ENCODE assay signal across 8 cellular contexts in the genomic region with DNA sequence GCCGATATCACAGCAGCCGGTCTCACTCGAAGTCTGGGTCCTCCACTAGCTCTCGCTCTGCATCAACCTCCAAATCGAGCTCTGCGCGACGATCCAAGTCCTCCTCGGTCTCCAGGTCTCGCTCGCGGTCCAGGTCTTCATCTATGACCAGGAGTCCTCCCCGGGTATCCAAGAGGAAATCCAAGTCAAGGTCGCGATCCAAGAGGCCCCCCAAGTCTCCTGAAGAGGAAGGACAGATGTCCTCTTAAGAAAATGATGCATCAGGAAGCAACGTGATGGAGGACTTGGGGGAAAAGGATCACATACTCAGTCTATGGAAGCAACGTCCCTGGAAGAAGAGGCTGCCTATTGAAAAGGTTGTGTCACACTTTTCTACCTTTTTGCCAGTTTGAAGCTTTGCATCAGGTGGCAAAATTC. TPM values are rescaled to one million over a fixed set of nuclear protein-coding genes. Genes with fewer than 3 reads are reported as not detected.
A peak's percentile ranks its signal among the peaks of the same experiment; 100 is the strongest.
DNase-seq lines count a peak whose midpoint lies in the region; ATAC-seq and TF ChIP-seq lines count a peak whose summit lies in the region.

No MANE protein-coding gene starts in this region.

- no peak for TF ChIP-seq CTCF in endothelial cell (IDR thresholded peaks at IDR 0.05; ENCODE audit: unreplicated experiment)

- peaks cover 4% of the 10 kb centered on the region for H3K27me3 Mint-ChIP-seq in endothelial cell (ENCODE audit: unreplicated experiment)
- no peaks in the 10 kb centered on the region for H3K27me3 Mint-ChIP-seq in naive thymus-derived CD8-positive, alpha-beta T cell

- peak overlapping the region; percentile 91 for H3K27ac Mint-ChIP-seq in endothelial cell (ENCODE audit: unreplicated experiment)
- H3K27ac Mint-ChIP-seq in naive thymus-derived CD8-positive, alpha-beta T cell: peak overlapping the region; percentile 97 to 100 (median 99)

- peaks cover 13% of the 10 kb centered on the region for H3K4me1 Mint-ChIP-seq in endothelial cell (ENCODE audit: unreplicated experiment)
- H3K4me1 Mint-ChIP-seq in naive thymus-derived CD8-positive, alpha-beta T cell: peaks cover 11 to 36% (median 33%) of the 10 kb centered on the region in 4 donors

- DNase-seq in activated gamma-delta T cell treated with Interleukin-2 at 50 U/mL for 16 hours: peak; percentile 32
- no peak for DNase-seq in activated gamma-delta T cell (lab: John Stamatoyannopoulos, UW)
- DNase-seq in SKM-1 treated with dmso at 0.1 percent for 144 hours (lab: John Stamatoyannopoulos, UW; ENCODE audit: unreplicated experiment): peak; percentile 24
- no peak for DNase-seq in endothelial cell (ENCODE audit: low spot score)
- peak in 3 of 10 donors; percentile 36 to 59 (median 55) for DNase-seq in naive thymus-derived CD8-positive, alpha-beta T cell
- no peak for DNase-seq in AG08396 (ENCODE audit: low spot score)
- DNase-seq in NCI-H69 (lab: John Stamatoyannopoulos, UW): no peak
- DNase-seq in islet precursor cell: no peak

- ATAC-seq in naive thymus-derived CD8-positive, alpha-beta T cell: peak in 1 of 2 donors; percentile 1

- H3K9me3 Mint-ChIP-seq in endothelial cell (ENCODE audit: unreplicated experiment): no peaks in the 10 kb centered on the region
- H3K9me3 Mint-ChIP-seq in naive thymus-derived CD8-positive, alpha-beta T cell: no peaks in the 10 kb centered on the region

- H3K4me3 Mint-ChIP-seq in endothelial cell (ENCODE audit: unreplicated experiment): peak overlapping the region; percentile 99
- peak overlapping the region; percentile 94 to 100 (median 98) for H3K4me3 Mint-ChIP-seq in naive thymus-derived CD8-positive, alpha-beta T cell

- POLR2A ChIA-PET in naive thymus-derived CD8-positive, alpha-beta T cell (lab: Charles Lee): interaction anchor here (0.6 to 5.4 kb wide), 26 partner anchors 8 to 1326 kb away, joined by 3 to 180 read pairs (median 4); a partner anchor contains a TSS

- H3K36me3 Mint-ChIP-seq in endothelial cell (ENCODE audit: low read depth, unreplicated experiment): no peaks in the 10 kb centered on the region
- H3K36me3 Mint-ChIP-seq in naive thymus-derived CD8-positive, alpha-beta T cell: peaks cover 2 to 18% (median 3%) of the 10 kb centered on the region in 3 donors

RNA-seq across cellular contexts. Expression of a gene that starts 1.1 kb away (rescaled TPM):
- 25.2 TPM for total RNA-seq in endothelial cell (ENCODE audit: unreplicated experiment)
- 100 to 1,000 TPM; 124 to 125 TPM for total RNA-seq in naive thymus-derived CD8-positive, alpha-beta T cell
- polyA plus RNA-seq in naive thymus-derived CD8-positive, alpha-beta T cell: 100 to 1,000 TPM in 2 of 3 donors, 10 to 100 TPM in 1; 94.1 to 106 (median 106) TPM

RNA-seq across cellular contexts. Expression of a gene that starts 18.6 kb away (rescaled TPM):
- total RNA-seq in endothelial cell (ENCODE audit: unreplicated experiment): not detected
- not detected for total RNA-seq in naive thymus-derived CD8-positive, alpha-beta T cell
- polyA plus RNA-seq in naive thymus-derived CD8-positive, alpha-beta T cell: not detected

RNA-seq across cellular contexts. Expression of a gene that starts 21.8 kb away (rescaled TPM):
- total RNA-seq in endothelial cell (ENCODE audit: unreplicated experiment): 4.5 TPM
- 10 to 100 TPM; 10.2 TPM for total RNA-seq in naive thymus-derived CD8-positive, alpha-beta T cell
- polyA plus RNA-seq in naive thymus-derived CD8-positive, alpha-beta T cell: 10 to 100 TPM in 1 of 3 donors, 1 to 10 TPM in 2; 3.9 to 10.1 (median 6.9) TPM

RNA-seq across cellular contexts. Expression of a gene that starts 42.8 kb away (rescaled TPM):
- total RNA-seq in endothelial cell (ENCODE audit: unreplicated experiment): not detected
- not detected for total RNA-seq in naive thymus-derived CD8-positive, alpha-beta T cell
- not detected for polyA plus RNA-seq in naive thymus-derived CD8-positive, alpha-beta T cell

Comparison
In these comparisons a context has a peak if more than half of its experiments do, and no peak if none do; other contexts are left out.
1. DNase-seq: peak in activated gamma-delta T cell treated with Interleukin-2 at 50 U/mL for 16 hours (single experiment) and SKM-1 treated with dmso at 0.1 percent for 144 hours (single experiment); none in activated gamma-delta T cell (single experiment), endothelial cell (single experiment), AG08396 (single experiment), NCI-H69 (single experiment) and islet precursor cell (single experiment).